In genomic region chr7:151093748-151094147, GRCh38 we compare ENCODE assay signal across 27 cellular contexts.
"Had no signal": no experiment of that assay in that cellular context is flagged by ENCODE, and none has a peak within 500 bp of the region (broad histone marks: within the 10 kb centered on the region; RNA-seq: fewer than 3 reads in every experiment).

No MANE protein-coding gene starts in this region.

- H3K4me3 ChIP-seq: MG63, Peyer's patch, SK-N-MC had no signal

- H3K9me3 ChIP-seq: MG63, Peyer's patch had no signal

- H3K9me3 Mint-ChIP-seq: activated CD4-positive, alpha-beta memory T cell treated with anti-CD3 and anti-CD28 coated beads, Interleukin-2, amount 10 ng/mL, durations not matched to agents 7 days and 5 days; activated naive CD4-positive, alpha-beta T cell treated with anti-CD3 and anti-CD28 coated beads, Interleukin-2, amount 10 ng/mL, durations not matched to agents 7 days and 5 days had no signal

- H3K36me3 Mint-ChIP-seq: activated CD8-positive, alpha-beta memory T cell treated with anti-CD3 and anti-CD28 coated beads, Interleukin-2, amount 10 ng/mL, durations not matched to agents 7 days and 5 days; activated naive CD8-positive, alpha-beta T cell had no signal

- H3K27ac Mint-ChIP-seq: activated CD4-positive, alpha-beta memory T cell treated with anti-CD3 and anti-CD28 coated beads, Interleukin-2, amount 10 ng/mL, durations not matched to agents 7 days and 5 days; activated CD8-positive, alpha-beta memory T cell treated with anti-CD3 and anti-CD28 coated beads, Interleukin-2, amount 10 ng/mL, durations not matched to agents 7 days and 5 days; activated naive CD4-positive, alpha-beta T cell treated with anti-CD3 and anti-CD28 coated beads, Interleukin-2, amount 10 ng/mL, durations not matched to agents 7 days and 5 days; activated naive CD8-positive, alpha-beta T cell; brain had no signal

- ATAC-seq: activated CD8-positive, alpha-beta memory T cell treated with anti-CD3 and anti-CD28 coated beads, Interleukin-2, amount 10 ng/mL, durations not matched to agents 7 days and 5 days; PC-3 had no signal

- H3K4me3 Mint-ChIP-seq: activated CD4-positive, alpha-beta memory T cell treated with anti-CD3 and anti-CD28 coated beads, Interleukin-2, amount 10 ng/mL, durations not matched to agents 7 days and 5 days; activated CD8-positive, alpha-beta memory T cell treated with anti-CD3 and anti-CD28 coated beads, Interleukin-2, amount 10 ng/mL, durations not matched to agents 7 days and 5 days; activated naive CD4-positive, alpha-beta T cell treated with anti-CD3 and anti-CD28 coated beads, Interleukin-2, amount 10 ng/mL, durations not matched to agents 7 days and 5 days; activated naive CD8-positive, alpha-beta T cell; brain had no signal

- H3K27ac ChIP-seq: Peyer's patch, SK-N-MC had no signal

- H3K27me3 ChIP-seq: MG63, Peyer's patch had no signal

- DNase-seq: activated CD4-positive, alpha-beta memory T cell treated with anti-CD3 and anti-CD28 coated beads, Interleukin-2, amount 10 ng/mL, durations not matched to agents 7 days and 5 days; activated CD4-positive, alpha-beta T cell treated with anti-CD3 and anti-CD28 coated beads for 4 hours; activated CD4-positive, CD25-positive, alpha-beta regulatory T cell treated with anti-CD3 and anti-CD28 coated beads, Interleukin-2, amount 50 U/mL, for 72 hours; activated CD8-positive, alpha-beta memory T cell treated with anti-CD3 and anti-CD28 coated beads for 24 hours; activated CD8-positive, alpha-beta memory T cell treated with anti-CD3 and anti-CD28 coated beads, Interleukin-2, amount 10 ng/mL, durations not matched to agents 7 days and 5 days; activated CD8-positive, alpha-beta memory T cell treated with anti-CD3 and anti-CD28 coated beads, Interleukin-2, amount 50 U/mL, for 48 hours; activated effector memory CD4-positive, alpha-beta T cell treated with Interleukin-2 at 50 U/mL for 16 hours; activated naive CD4-positive, alpha-beta T cell treated with anti-CD3 and anti-CD28 coated beads, Interleukin-2, amount 10 ng/mL, durations not matched to agents 7 days and 5 days; activated T-cell treated with anti-CD3 and anti-CD28 coated beads, Interleukin-2, amount 50 U/mL, for 48 hours; caudate nucleus; cerebellar nuclear complex; Kasumi-1; MG63; NCI-H1048; NCI-H1436 treated with DMSO at 0.1 percent for 48 hours; NCI-H1694 treated with DMSO at 0.1 percent for 48 hours; NCI-H2029; NCI-H345; NCI-H524 treated with DMSO at 0.1 percent for 48 hours; PC-3; Peyer's patch; Right ventricle myocardium superior; RPMI8226; T1000 had no signal

- H3K27me3 Mint-ChIP-seq: activated CD4-positive, alpha-beta memory T cell treated with anti-CD3 and anti-CD28 coated beads, Interleukin-2, amount 10 ng/mL, durations not matched to agents 7 days and 5 days; activated CD8-positive, alpha-beta memory T cell treated with anti-CD3 and anti-CD28 coated beads, Interleukin-2, amount 10 ng/mL, durations not matched to agents 7 days and 5 days had no signal
